ENCODE assay signal across 20 cellular contexts in the genomic region with DNA sequence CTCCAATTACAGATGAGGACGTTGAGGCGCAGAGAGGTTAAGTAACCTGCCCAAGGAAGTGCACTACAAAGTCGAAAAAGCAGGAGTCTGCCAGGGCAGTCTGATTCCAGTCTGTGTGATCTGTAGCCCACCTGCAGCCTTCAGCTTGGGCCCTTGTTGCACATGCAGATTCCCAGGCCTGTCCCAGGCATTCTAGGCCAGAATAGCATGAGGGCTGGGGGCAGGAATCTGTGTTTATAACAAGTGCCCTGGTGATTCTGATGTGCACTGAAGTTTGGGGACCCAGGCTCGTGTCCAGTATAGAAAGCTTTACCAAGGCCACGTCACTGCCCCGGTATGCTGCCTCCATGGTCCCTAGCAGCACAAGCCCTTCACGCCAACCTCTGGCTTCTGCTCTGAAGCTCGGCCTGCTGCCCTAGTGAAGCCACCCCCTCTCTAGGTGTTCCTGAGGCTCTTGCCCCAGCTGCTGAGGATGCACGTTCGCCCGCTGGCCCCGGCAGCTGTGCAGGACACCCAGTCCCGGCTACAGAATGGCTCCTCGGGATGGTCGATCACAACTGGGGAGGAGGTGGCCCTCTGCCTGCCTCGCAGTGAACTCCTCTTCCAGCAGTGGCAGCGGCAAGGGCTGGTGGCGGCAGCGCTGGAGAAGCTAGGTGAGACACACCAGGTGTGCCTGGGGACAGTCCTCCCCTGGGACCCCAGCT. TPM values are rescaled to one million over a fixed set of nuclear protein-coding genes. Genes with fewer than 3 reads are reported as not detected.
A peak's percentile ranks its signal among the peaks of the same experiment; 100 is the strongest.
DNase-seq lines count a peak whose midpoint lies in the region; FAIRE-seq and TF ChIP-seq lines count a peak whose summit lies in the region.
"Had no signal": no experiment of that assay in that cellular context is flagged by ENCODE, and none has a peak within 500 bp of the region (broad histone marks: within the 10 kb centered on the region; RNA-seq: fewer than 3 reads in every experiment).

No MANE protein-coding gene starts in this region.

- TF ChIP-seq CTCF in D721Med (IDR thresholded peaks at IDR 0.05; ENCODE audit: insufficient read depth, missing control alignments) (no peak), coronary artery (IDR thresholded peaks at IDR 0.05) (no peak)

- POLR2A ChIA-PET in HEK293T (lab: Yijun Ruan, JAX), result no interaction called here

- CTCF ChIA-PET in HEK293T (lab: Yijun Ruan, JAX), result no interaction called here

- no peak overlapping the region for H3K27ac ChIP-seq in coronary artery

- no peak for FAIRE-seq in D721Med (lab: Jason Lieb, UNC)
- FAIRE-seq: RCC 7860 had no signal

- intact Hi-C loops in posterior vena cava (cut with DNase I), result no loop called here

- H3K4me3 ChIP-seq in coronary artery, result no peak overlapping the region
- H3K4me3 ChIP-seq: GM23338 had no signal

- DNase-seq in D721Med (ENCODE audit: insufficient read length, low spot score) (peak; percentile 12), HEK293T (ENCODE audit: extremely low spot score) (peak; percentile 3), coronary artery (ENCODE audit: low spot score) (peak; percentile 50), posterior vena cava (ENCODE audit: low spot score) (peak; percentile 78), NCI-H2081 treated with DMSO at 0.1 percent for 48 hours (lab: John Stamatoyannopoulos, UW) (no peak), HT-29 (ENCODE audit: low spot score) (no peak), Kasumi-1 (lab: John Stamatoyannopoulos, UW) (no peak)
- DNase-seq: CD4-positive, alpha-beta memory T cell; DMS79 treated with DMSO at 0.1 percent for 48 hours; GDM1; HFFc6; NCI-H1105 treated with DMSO at 0.1 percent for 48 hours; NCI-H187; NCI-H2171; NCI-H82; SIG-M5 had no signal

TF ChIP-seq in HEK293T, 16 proteins besides CTCF, POLR2A, EP300 and RAD21:
- no peak for TF ChIP-seq FOXK2 (IDR thresholded peaks at IDR 0.05)
- no peak for TF ChIP-seq ARNT (IDR thresholded peaks at IDR 0.05)
- no peak for TF ChIP-seq TARDBP (IDR thresholded peaks at IDR 0.05)
- TF ChIP-seq SUZ12 (IDR thresholded peaks at IDR 0.05), result no peak
- no peak for TF ChIP-seq ELF4 (IDR thresholded peaks at IDR 0.05)
- TF ChIP-seq LEF1 (IDR thresholded peaks at IDR 0.05; ENCODE audit: borderline replicate concordance), result no peak
- TF ChIP-seq L3MBTL2 (conservative IDR thresholded peaks at IDR 0.05), result no peak
- TF ChIP-seq SP1 (IDR thresholded peaks at IDR 0.05), result no peak
- TF ChIP-seq, protein P1, sequence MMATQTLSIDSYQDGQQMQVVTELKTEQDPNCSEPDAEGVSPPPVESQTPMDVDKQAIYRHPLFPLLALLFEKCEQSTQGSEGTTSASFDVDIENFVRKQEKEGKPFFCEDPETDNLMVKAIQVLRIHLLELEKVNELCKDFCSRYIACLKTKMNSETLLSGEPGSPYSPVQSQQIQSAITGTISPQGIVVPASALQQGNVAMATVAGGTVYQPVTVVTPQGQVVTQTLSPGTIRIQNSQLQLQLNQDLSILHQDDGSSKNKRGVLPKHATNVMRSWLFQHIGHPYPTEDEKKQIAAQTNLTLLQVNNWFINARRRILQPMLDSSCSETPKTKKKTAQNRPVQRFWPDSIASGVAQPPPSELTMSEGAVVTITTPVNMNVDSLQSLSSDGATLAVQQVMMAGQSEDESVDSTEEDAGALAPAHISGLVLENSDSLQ (IDR thresholded peaks at IDR 0.05), result no peak
- TF ChIP-seq ZNF384 (IDR thresholded peaks at IDR 0.05), result no peak
- TF ChIP-seq FOXM1 (IDR thresholded peaks at IDR 0.05; ENCODE audit: borderline replicate concordance), result no peak
- TF ChIP-seq HDGF (IDR thresholded peaks at IDR 0.05; ENCODE audit: borderline replicate concordance), result no peak
- TF ChIP-seq CTBP1 (IDR thresholded peaks at IDR 0.05; ENCODE audit: borderline replicate concordance), result no peak
TF ChIP-seq in HEK293T: peak in this region for 0.

RNA-seq across cellular contexts. Expression of a gene that starts 4.6 kb away (rescaled TPM):
- total RNA-seq in posterior vena cava, result not detected
- not detected in 2 replicates for total RNA-seq in HT-29 (2014; rRNA removed; shearing (Covaris generic))
- total RNA-seq: B cell; CD4-positive, alpha-beta memory T cell; GM23338; HFFc6; NCI-H460 had no signal

RNA-seq across cellular contexts. Expression of a gene that starts 6.3 kb away (rescaled TPM):
- 1 to 10 TPM; 2.2 to 3.0 TPM for total RNA-seq in posterior vena cava
- 6.0 and 7.0 TPM in 2 replicates for total RNA-seq in HT-29 (2014; rRNA removed; shearing (Covaris generic))

RNA-seq across cellular contexts. Expression of a gene that starts 6.4 kb away (rescaled TPM):
- total RNA-seq in posterior vena cava, result 10 to 100 TPM; 49.1 to 49.6 TPM
- total RNA-seq in HT-29 (2014; rRNA removed; shearing (Covaris generic)), result 77.5 and 87.8 TPM in 2 replicates

RNA-seq across cellular contexts. Expression of a gene that starts 18.1 kb away (rescaled TPM):
- not detected for total RNA-seq in posterior vena cava
- total RNA-seq in HT-29 (2014; rRNA removed; shearing (Covaris generic)), result not detected in 2 replicates
- total RNA-seq: B cell; CD4-positive, alpha-beta memory T cell; HFFc6 had no signal

RNA-seq across cellular contexts. Expression of a gene that starts 23.9 kb away (rescaled TPM):
- total RNA-seq in posterior vena cava, result not detected
- total RNA-seq in HT-29 (2014; rRNA removed; shearing (Covaris generic)), result not detected in 2 replicates
- total RNA-seq: B cell; CD4-positive, alpha-beta memory T cell; HFFc6; NCI-H460 had no signal

Comparison
In these comparisons a context has a peak if more than half of its experiments do, and no peak if none do; other contexts are left out.
1. DNase-seq: peak in D721Med (single experiment), HEK293T (single experiment), coronary artery (single experiment) and posterior vena cava (single experiment); none in NCI-H2081 treated with DMSO at 0.1 percent for 48 hours (single experiment), HT-29 (single experiment) and Kasumi-1 (0 of 2).